11 cellular contexts compared by ENCODE assay signal in genomic region chr1:70220015-70220414, GRCh38. TPM values are rescaled to one million over a fixed set of nuclear protein-coding genes. Genes with fewer than 3 reads are reported as not detected.
DNase-seq lines count a peak whose midpoint lies in the region; ATAC-seq and FAIRE-seq lines count a peak whose summit lies in the region.
"Had no signal": no experiment of that assay in that cellular context is flagged by ENCODE, and none has a peak within 500 bp of the region (broad histone marks: within the 10 kb centered on the region; RNA-seq: fewer than 3 reads in every experiment).

No MANE protein-coding gene starts in this region.

- peaks cover 28% of the 10 kb centered on the region for H3K4me1 Mint-ChIP-seq in T-helper 17 cell
- peaks cover 43 to 49% of the 10 kb centered on the region in 2 donors for H3K4me1 Mint-ChIP-seq in immature natural killer cell

- no peak for ATAC-seq in T-helper 17 cell
- ATAC-seq in GM18858 (IDR thresholded peaks at IDR 0.05; ENCODE audit: unreplicated experiment): no peak
- ATAC-seq in HG02938 (IDR thresholded peaks at IDR 0.05; ENCODE audit: unreplicated experiment): no peak
- ATAC-seq: lower lobe of right lung, SK-N-SH treated with all-trans-retinoic acid at 6 μM for 48 hours had no signal

- FAIRE-seq in GM19239 (lab: Jason Lieb, UNC): peak; percentile 45

- H3K4me3 Mint-ChIP-seq in T-helper 17 cell: peak overlapping the region; percentile 45
- peak overlapping the region; percentile 52 to 74 (median 63) for H3K4me3 Mint-ChIP-seq in immature natural killer cell

- H3K36me3 Mint-ChIP-seq in T-helper 17 cell (ENCODE audit: low read depth) (peaks cover 3% of the 10 kb centered on the region), immature natural killer cell (peaks cover 4 to 10% (median 7%) of the 10 kb centered on the region in 3 donors)

- H3K27ac Mint-ChIP-seq in T-helper 17 cell (peak overlapping the region; percentile 97), immature natural killer cell (peak overlapping the region; percentile 80 to 95 (median 92))

- H3K9me3 ChIP-seq in T-helper 17 cell (ENCODE audit: control insufficient read depth, low read length, poor library complexity, severe bottlenecking): no peaks in the 10 kb centered on the region
- H3K9me3 ChIP-seq: lower lobe of right lung had no signal

- H3K27me3 Mint-ChIP-seq in T-helper 17 cell: no peaks in the 10 kb centered on the region
- H3K27me3 Mint-ChIP-seq in immature natural killer cell (ENCODE audit: low read depth in 3 of 3): peaks cover 5 to 13% (median 8%) of the 10 kb centered on the region in 3 donors

- no peaks in the 10 kb centered on the region for H3K9me3 Mint-ChIP-seq in immature natural killer cell

- DNase-seq in CD1c-positive myeloid dendritic cell (ENCODE audit: extremely low spot score) (peak; percentile 12), GM19239 (ENCODE audit: insufficient read length, low spot score) (no peak), T-helper 17 cell (no peak), immature natural killer cell (no peak), glomerular visceral epithelial cell (ENCODE audit: extremely low spot score) (no peak), HK-2 (ENCODE audit: unreplicated experiment) (no peak)
- DNase-seq: DMS 273 treated with DMSO at 0.1 percent for 48 hours, lower lobe of right lung had no signal

RNA-seq across cellular contexts. Expression of gene SRSF11, which starts 1.2 kb away (rescaled TPM):
- total RNA-seq in T-helper 17 cell: 100 to 1,000 TPM; 325 to 327 TPM
- polyA plus RNA-seq in immature natural killer cell: 100 to 1,000 TPM in 1 of 3 donors, 10 to 100 TPM in 2; 67.8 to 100 (median 76.7) TPM

RNA-seq across cellular contexts. Expression of gene LRRC40, which starts 14.6 kb away (rescaled TPM):
- 10 to 100 TPM; 11.6 to 12.6 TPM for total RNA-seq in T-helper 17 cell
- 1 to 10 TPM; 5.4 to 8.7 (median 6.0) TPM for polyA plus RNA-seq in immature natural killer cell
